In genomic region chr21:29056005-29056404, GRCh38 we compare ENCODE assay signal across 18 cellular contexts. TPM values are rescaled to one million over a fixed set of nuclear protein-coding genes. Genes with fewer than 3 reads are reported as not detected.
DNase-seq lines count a peak whose midpoint lies in the region; ATAC-seq and TF ChIP-seq lines count a peak whose summit lies in the region.
"Had no signal": no experiment of that assay in that cellular context is flagged by ENCODE, and none has a peak within 500 bp of the region (broad histone marks: within the 10 kb centered on the region; RNA-seq: fewer than 3 reads in every experiment).

No MANE protein-coding gene starts in this region.

- no peaks in the 10 kb centered on the region for H3K9me3 Mint-ChIP-seq in activated T-cell treated with anti-CD3 and anti-CD28 coated beads, Interleukin-2, amount 50 U/mL, for 72 hours
- H3K9me3 Mint-ChIP-seq in stimulated activated naive B cell treated with anti-CD40 and anti-IgM and Interleukin-4, amounts not matched to agents 10 μg/mL and 1 μg/mL and 100 μg/mL, for 72 hours = no peaks in the 10 kb centered on the region
- H3K9me3 Mint-ChIP-seq: activated T-helper 2 cell treated with anti-CD3 and anti-CD28 coated beads, Interferon-gamma antibody, Interleukin-2, Interleukin-4, amounts not matched to agents 10 μg/mL and 5 μg/mL and 100 μg/mL, durations not matched to agents 14 hours and 24 hours and 36 hours; neural crest cell had no signal

- no peaks in the 10 kb centered on the region for H3K27me3 Mint-ChIP-seq in activated T-cell treated with anti-CD3 and anti-CD28 coated beads, Interleukin-2, amount 50 U/mL, for 72 hours (ENCODE audit: low read depth)
- no peaks in the 10 kb centered on the region for H3K27me3 Mint-ChIP-seq in stimulated activated naive B cell treated with anti-CD40 and anti-IgM and Interleukin-4, amounts not matched to agents 10 μg/mL and 1 μg/mL and 100 μg/mL, for 72 hours
- H3K27me3 Mint-ChIP-seq: activated CD4-positive, alpha-beta T cell treated with anti-CD3 and anti-CD28 coated beads for 36 hours; progenitor cell of endocrine pancreas had no signal

- no peak overlapping the region for H3K4me3 Mint-ChIP-seq in activated T-cell treated with anti-CD3 and anti-CD28 coated beads, Interleukin-2, amount 50 U/mL, for 72 hours
- H3K4me3 Mint-ChIP-seq in stimulated activated naive B cell treated with anti-CD40 and anti-IgM and Interleukin-4, amounts not matched to agents 10 μg/mL and 1 μg/mL and 100 μg/mL, for 72 hours = no peak overlapping the region
- H3K4me3 Mint-ChIP-seq: activated CD4-positive, alpha-beta T cell treated with anti-CD3 and anti-CD28 coated beads for 36 hours; neural crest cell had no signal

- no peaks in the 10 kb centered on the region for H3K4me1 Mint-ChIP-seq in activated T-cell treated with anti-CD3 and anti-CD28 coated beads, Interleukin-2, amount 50 U/mL, for 72 hours (ENCODE audit: low read depth)
- peaks cover 0 to 7% of the 10 kb centered on the region in 2 donors for H3K4me1 Mint-ChIP-seq in stimulated activated naive B cell treated with anti-CD40 and anti-IgM and Interleukin-4, amounts not matched to agents 10 μg/mL and 1 μg/mL and 100 μg/mL, for 72 hours
- H3K4me1 Mint-ChIP-seq: activated CD4-positive, alpha-beta T cell treated with anti-CD3 and anti-CD28 coated beads for 36 hours; neural crest cell had no signal

- no peak for DNase-seq in activated T-cell treated with anti-CD3 and anti-CD28 coated beads, Interleukin-2, amount 50 U/mL, for 72 hours
- DNase-seq in activated T-cell treated with anti-CD3 and anti-CD28 coated beads for 4 hours = no peak
- peak; percentile 24 for DNase-seq in NCI-H774 (lab: John Stamatoyannopoulos, UW)
- DNase-seq in epithelial cell of esophagus (ENCODE audit: low read depth) = peak; percentile 21
- no peak for DNase-seq in stimulated activated naive B cell treated with anti-CD40 and anti-IgM and Interleukin-4, amounts not matched to agents 10 μg/mL and 1 μg/mL and 100 μg/mL, for 72 hours
- no peak for DNase-seq in AG08395 (ENCODE audit: low spot score)
- DNase-seq in midbrain (lab: John Stamatoyannopoulos, UW) = no peak
- DNase-seq: activated CD4-positive, alpha-beta T cell treated with anti-CD3 and anti-CD28 coated beads for 36 hours; Karpas-422; NCI-H2227 treated with DMSO at 0.1 percent for 48 hours; small intestine; stimulated activated CD4-positive, alpha-beta T cell treated with anti-CD3 and anti-CD28 coated beads, Interleukin-4, amount 100 ng/mL, for 24 hours; SW 1271 had no signal

- no peak for TF ChIP-seq CTCF in epithelial cell of esophagus (IDR thresholded peaks at IDR 0.05; ENCODE audit: insufficient read depth, low read depth, low read length, missing control alignments)

- H3K27ac Mint-ChIP-seq in activated T-cell treated with anti-CD3 and anti-CD28 coated beads, Interleukin-2, amount 50 U/mL, for 72 hours = peak overlapping the region; percentile 57
- H3K27ac Mint-ChIP-seq in stimulated activated naive B cell treated with anti-CD40 and anti-IgM and Interleukin-4, amounts not matched to agents 10 μg/mL and 1 μg/mL and 100 μg/mL, for 72 hours = peak overlapping the region; percentile 9
- H3K27ac Mint-ChIP-seq: activated CD4-positive, alpha-beta T cell treated with anti-CD3 and anti-CD28 coated beads for 36 hours; activated T-helper 2 cell treated with anti-CD3 and anti-CD28 coated beads, Interferon-gamma antibody, Interleukin-2, Interleukin-4, amounts not matched to agents 10 μg/mL and 5 μg/mL and 100 μg/mL, durations not matched to agents 14 hours and 24 hours and 36 hours had no signal

- H3K36me3 Mint-ChIP-seq in activated T-cell treated with anti-CD3 and anti-CD28 coated beads, Interleukin-2, amount 50 U/mL, for 72 hours (ENCODE audit: insufficient read depth in 2 of 2) = peaks cover 5 to 33% of the 10 kb centered on the region in 2 donors
- peaks cover 10 to 14% of the 10 kb centered on the region in 2 donors for H3K36me3 Mint-ChIP-seq in stimulated activated naive B cell treated with anti-CD40 and anti-IgM and Interleukin-4, amounts not matched to agents 10 μg/mL and 1 μg/mL and 100 μg/mL, for 72 hours

- ATAC-seq in activated T-cell treated with anti-CD3 and anti-CD28 coated beads, Interleukin-2, amount 50 U/mL, for 72 hours (replicated peaks in 1 of 2) = no peak
- ATAC-seq in stimulated activated naive B cell treated with anti-CD40 and anti-IgM and Interleukin-4, amounts not matched to agents 10 μg/mL and 1 μg/mL and 100 μg/mL, for 72 hours (replicated peaks) = no peak
- no peak for ATAC-seq in HG03097 (IDR thresholded peaks at IDR 0.05; ENCODE audit: low FRiP score, unreplicated experiment)
- ATAC-seq: activated CD4-positive, alpha-beta T cell treated with anti-CD3 and anti-CD28 coated beads for 36 hours had no signal

- H3K4me3 ChIP-seq in epithelial cell of esophagus (ENCODE audit: low read length) = no peak overlapping the region
- H3K4me3 ChIP-seq: vagina had no signal

RNA-seq across cellular contexts. Expression of gene CCT8, which starts 17.4 kb away (rescaled TPM):
- 100 to 1,000 TPM; 285 to 355 TPM for total RNA-seq in activated T-cell treated with anti-CD3 and anti-CD28 coated beads, Interleukin-2, amount 50 U/mL, for 72 hours

RNA-seq across cellular contexts. Expression of gene USP16, which starts 31.5 kb away (rescaled TPM):
- total RNA-seq in activated T-cell treated with anti-CD3 and anti-CD28 coated beads, Interleukin-2, amount 50 U/mL, for 72 hours = 10 to 100 TPM; 46.4 to 47.0 TPM

RNA-seq across cellular contexts. Expression of gene RWDD2B, which starts 36.9 kb away (rescaled TPM):
- total RNA-seq in activated T-cell treated with anti-CD3 and anti-CD28 coated beads, Interleukin-2, amount 50 U/mL, for 72 hours = 10 to 100 TPM; 17.9 to 18.5 TPM

Comparison
In these comparisons a context has a peak if more than half of its experiments do, and no peak if none do; other contexts are left out.
1. DNase-seq: peak in NCI-H774 (single experiment) and epithelial cell of esophagus (single experiment); none in activated T-cell treated with anti-CD3 and anti-CD28 coated beads, Interleukin-2, amount 50 U/mL, for 72 hours (0 of 2), activated T-cell treated with anti-CD3 and anti-CD28 coated beads for 4 hours (single experiment), stimulated activated naive B cell treated with anti-CD40 and anti-IgM and Interleukin-4, amounts not matched to agents 10 μg/mL and 1 μg/mL and 100 μg/mL, for 72 hours (single experiment), AG08395 (single experiment) and midbrain (single experiment).